In genomic region chrX:78958419-78959116, GRCh38 we compare ENCODE assay signal across 22 cellular contexts. TPM values are rescaled to one million over a fixed set of nuclear protein-coding genes. Genes with fewer than 3 reads are reported as not detected.
DNase-seq lines count a peak whose midpoint lies in the region; ATAC-seq and TF ChIP-seq lines count a peak whose summit lies in the region.
"Had no signal": no experiment of that assay in that cellular context is flagged by ENCODE, and none has a peak within 500 bp of the region (broad histone marks: within the 10 kb centered on the region; RNA-seq: fewer than 3 reads in every experiment).

No MANE protein-coding gene starts in this region.

- in situ Hi-C loops in brain microvascular endothelial cell (cut with HindIII; ENCODE audit: low pct_ligation_motif_present, low sequenced_read_pairs), result no loop called here

- DNase-seq in activated naive CD4-positive, alpha-beta T cell treated with anti-CD3 and anti-CD28 coated beads, Interleukin-2, amount 10 ng/mL, durations not matched to agents 7 days and 5 days, result no peak
- DNase-seq in activated naive CD4-positive, alpha-beta T cell treated with anti-CD3 and anti-CD28 coated beads, Interleukin-2, amount 50 U/mL, for 16 hours, result no peak
- DNase-seq in activated naive CD8-positive, alpha-beta T cell treated with anti-CD3 and anti-CD28 coated beads, Interleukin-2, amount 10 ng/mL, durations not matched to agents 7 days and 5 days, result no peak
- no peak for DNase-seq in spleen
- DNase-seq in SJCRH30, result no peak
- DNase-seq in brain microvascular endothelial cell, result no peak
- DNase-seq: activated CD4-positive, alpha-beta T cell treated with anti-CD3 and anti-CD28 coated beads for 1 hour; activated T-cell treated with anti-CD3 and anti-CD28 coated beads for 4 hours; cortex of kidney; heart left ventricle; NCI-H1417 treated with DMSO at 0.1 percent for 48 hours; NCI-H510A treated with DMSO at 0.1 percent for 48 hours; psoas muscle; stimulated activated CD4-positive, alpha-beta T cell treated with anti-CD3 and anti-CD28 coated beads, Interleukin-1b, Interleukin-23, amount 100 ng/mL, for 48 hours; stimulated activated naive CD4-positive, alpha-beta T cell treated with Interleukin-2 at 50 U/mL for 16 hours had no signal

- no peak for TF ChIP-seq CTCF in Loucy (conservative IDR thresholded peaks at IDR 0.05; ENCODE audit: low read length)
- no peak for TF ChIP-seq CTCF in spleen (IDR thresholded peaks at IDR 0.05 in 8 of 11, conservative IDR thresholded peaks at IDR 0.05 in 3 of 11)
- TF ChIP-seq CTCF in brain microvascular endothelial cell (IDR thresholded peaks at IDR 0.05; ENCODE audit: low read depth, low read length, missing control alignments), result no peak

- ATAC-seq in activated naive CD8-positive, alpha-beta T cell treated with anti-CD3 and anti-CD28 coated beads, Interleukin-2, amount 10 ng/mL, durations not matched to agents 7 days and 5 days (ENCODE audit: low read depth), result peak; percentile 45
- no peak for ATAC-seq in GM21515 (IDR thresholded peaks at IDR 0.05; ENCODE audit: unreplicated experiment)
- ATAC-seq: heart left ventricle, left lobe of liver, psoas muscle had no signal

- H3K4me1 ChIP-seq in Loucy (ENCODE audit: insufficient read depth, low read length, poor library complexity, severe bottlenecking) (peaks cover 26% of the 10 kb centered on the region), spleen (peaks cover 0 to 49% (median 4%) of the 10 kb centered on the region in 6 donors), SJCRH30 (no peaks in the 10 kb centered on the region)
- H3K4me1 ChIP-seq: breast epithelium, heart left ventricle, psoas muscle, tibial nerve had no signal

- peak overlapping the region; percentile 60 for H3K4me2 ChIP-seq in Loucy (ENCODE audit: low read depth, low read length, poor library complexity, severe bottlenecking)

- H3K36me3 ChIP-seq in Loucy (ENCODE audit: insufficient read depth, low read length), result no peaks in the 10 kb centered on the region; the same call in 1 of the 2 replicates
- H3K36me3 ChIP-seq in spleen, result peaks cover 0 to 36% (median 0%) of the 10 kb centered on the region in 6 donors
- no peaks in the 10 kb centered on the region for H3K36me3 ChIP-seq in SJCRH30
- H3K36me3 ChIP-seq in brain microvascular endothelial cell (replicated peaks), result no peaks in the 10 kb centered on the region
- H3K36me3 ChIP-seq: breast epithelium, heart left ventricle, tibial nerve had no signal

- no peaks in the 10 kb centered on the region for H3K9me2 ChIP-seq in Loucy (replicated peaks; ENCODE audit: low read depth, low read length)

- POLR2A ChIA-PET in activated naive CD8-positive, alpha-beta T cell treated with anti-CD3 and anti-CD28 coated beads, Interleukin-2, amount 10 ng/mL, durations not matched to agents 7 days and 5 days (lab: Charles Lee), result no interaction called here

- peak overlapping the region; percentile 78 for H2AFZ ChIP-seq in Loucy (ENCODE audit: low read length)

- no peak for TF ChIP-seq POLR2A in spleen (IDR thresholded peaks at IDR 0.05)

- CTCF ChIA-PET in activated naive CD4-positive, alpha-beta T cell treated with anti-CD3 and anti-CD28 coated beads, Interleukin-2, amount 10 ng/mL, durations not matched to agents 7 days and 5 days (lab: Charles Lee), result interaction anchor here (0.8 to 1.1 kb wide), 2 partner anchors 123 to 454 kb away, joined by 3 read pairs; no protein-coding TSS in a partner anchor

- WGBS in spleen, 5 donors, result 69 to 90% (median 76%) methylated on average over 2 of the region's 2 CpGs

- H3K4me3 Mint-ChIP-seq in activated naive CD4-positive, alpha-beta T cell treated with anti-CD3 and anti-CD28 coated beads, Interleukin-2, amount 10 ng/mL, durations not matched to agents 7 days and 5 days, result no peak overlapping the region
- no peak overlapping the region for H3K4me3 Mint-ChIP-seq in activated naive CD8-positive, alpha-beta T cell treated with anti-CD3 and anti-CD28 coated beads, Interleukin-2, amount 10 ng/mL, durations not matched to agents 7 days and 5 days
- H3K4me3 Mint-ChIP-seq: mesothelial cell of epicardium, neural crest cell had no signal

- no peaks in the 10 kb centered on the region for H3K27me3 Mint-ChIP-seq in activated naive CD4-positive, alpha-beta T cell treated with anti-CD3 and anti-CD28 coated beads, Interleukin-2, amount 10 ng/mL, durations not matched to agents 7 days and 5 days
- no peaks in the 10 kb centered on the region for H3K27me3 Mint-ChIP-seq in activated naive CD8-positive, alpha-beta T cell treated with anti-CD3 and anti-CD28 coated beads, Interleukin-2, amount 10 ng/mL, durations not matched to agents 7 days and 5 days

- H3K36me3 Mint-ChIP-seq in activated naive CD4-positive, alpha-beta T cell treated with anti-CD3 and anti-CD28 coated beads, Interleukin-2, amount 10 ng/mL, durations not matched to agents 7 days and 5 days, result peaks cover 79% of the 10 kb centered on the region
- peaks cover 75% of the 10 kb centered on the region for H3K36me3 Mint-ChIP-seq in activated naive CD8-positive, alpha-beta T cell treated with anti-CD3 and anti-CD28 coated beads, Interleukin-2, amount 10 ng/mL, durations not matched to agents 7 days and 5 days
- H3K36me3 Mint-ChIP-seq: mesothelial cell of epicardium had no signal

- H3K9me3 ChIP-seq in Loucy (ENCODE audit: insufficient read depth, low read depth, low read length), result no peaks in the 10 kb centered on the region; the same call in 1 of the 2 replicates
- no peaks in the 10 kb centered on the region for H3K9me3 ChIP-seq in spleen
- no peaks in the 10 kb centered on the region for H3K9me3 ChIP-seq in SJCRH30 (replicated peaks)
- H3K9me3 ChIP-seq: breast epithelium, heart left ventricle, psoas muscle, tibial nerve had no signal

- H3K27ac Mint-ChIP-seq in activated naive CD4-positive, alpha-beta T cell treated with anti-CD3 and anti-CD28 coated beads, Interleukin-2, amount 10 ng/mL, durations not matched to agents 7 days and 5 days, result peak overlapping the region; percentile 52
- H3K27ac Mint-ChIP-seq in activated naive CD8-positive, alpha-beta T cell treated with anti-CD3 and anti-CD28 coated beads, Interleukin-2, amount 10 ng/mL, durations not matched to agents 7 days and 5 days, result peak overlapping the region; percentile 49
- H3K27ac Mint-ChIP-seq: mesothelial cell of epicardium had no signal

- no peaks in the 10 kb centered on the region for H3K79me2 ChIP-seq in Loucy (ENCODE audit: insufficient read depth, low read length)

- peaks cover 63% of the 10 kb centered on the region for H3K4me1 Mint-ChIP-seq in activated naive CD4-positive, alpha-beta T cell treated with anti-CD3 and anti-CD28 coated beads, Interleukin-2, amount 10 ng/mL, durations not matched to agents 7 days and 5 days
- peaks cover 46% of the 10 kb centered on the region for H3K4me1 Mint-ChIP-seq in activated naive CD8-positive, alpha-beta T cell treated with anti-CD3 and anti-CD28 coated beads, Interleukin-2, amount 10 ng/mL, durations not matched to agents 7 days and 5 days
- H3K4me1 Mint-ChIP-seq: mesothelial cell of epicardium, neural crest cell had no signal

- no peaks in the 10 kb centered on the region for H4K20me1 ChIP-seq in Loucy (ENCODE audit: insufficient read depth, low read length, poor library complexity, severe bottlenecking)

- no peaks in the 10 kb centered on the region for H3K9me3 Mint-ChIP-seq in activated naive CD4-positive, alpha-beta T cell treated with anti-CD3 and anti-CD28 coated beads, Interleukin-2, amount 10 ng/mL, durations not matched to agents 7 days and 5 days
- H3K9me3 Mint-ChIP-seq in activated naive CD8-positive, alpha-beta T cell treated with anti-CD3 and anti-CD28 coated beads, Interleukin-2, amount 10 ng/mL, durations not matched to agents 7 days and 5 days, result peaks cover 10% of the 10 kb centered on the region

- peak overlapping the region; percentile 44 for H3K9ac ChIP-seq in Loucy (ENCODE audit: low read depth, low read length, poor library complexity, severe bottlenecking)

- no peaks in the 10 kb centered on the region for H3F3A ChIP-seq in Loucy (ENCODE audit: low read depth)

- no peaks in the 10 kb centered on the region for H3K27me3 ChIP-seq in Loucy (ENCODE audit: insufficient read depth, low read length, poor library complexity, severe bottlenecking)
- no peaks in the 10 kb centered on the region for H3K27me3 ChIP-seq in spleen (replicated peaks in 1 of 7)
- H3K27me3 ChIP-seq in SJCRH30, result no peaks in the 10 kb centered on the region
- no peaks in the 10 kb centered on the region for H3K27me3 ChIP-seq in brain microvascular endothelial cell (replicated peaks)
- H3K27me3 ChIP-seq: heart left ventricle, tibial nerve had no signal

- H3K27ac ChIP-seq in spleen, result peak overlapping the region in 5 of 8 donors; percentile 7 to 60 (median 46)
- H3K27ac ChIP-seq in SJCRH30, result no peak overlapping the region
- no peak overlapping the region for H3K27ac ChIP-seq in brain microvascular endothelial cell
- H3K27ac ChIP-seq: breast epithelium, heart left ventricle, psoas muscle, tibial nerve had no signal

- intact Hi-C loops in spleen (cut with DNase I; ENCODE audit: low total_unique reads), result no loop called here

- H3K4me3 ChIP-seq in Loucy (ENCODE audit: low read length, poor library complexity, severe bottlenecking) (peak overlapping the region; percentile 49), spleen (no peak overlapping the region), SJCRH30 (no peak overlapping the region), brain microvascular endothelial cell (ENCODE audit: low read depth, low read length) (no peak overlapping the region)
- H3K4me3 ChIP-seq: breast epithelium, heart left ventricle, psoas muscle, tibial nerve had no signal

RNA-seq across cellular contexts. Expression of gene P2RY10, which starts 13.4 kb away (rescaled TPM):
- total RNA-seq in activated naive CD8-positive, alpha-beta T cell treated with anti-CD3 and anti-CD28 coated beads, Interleukin-2, amount 10 ng/mL, durations not matched to agents 7 days and 5 days, result 10 to 100 TPM; 76.0 to 77.4 TPM
- total RNA-seq in spleen, result 10 to 100 TPM; 28.8 to 41.4 (median 30.5) TPM
- 10 to 100 TPM; 12.0 to 14.0 (median 13.1) TPM for polyA plus RNA-seq in spleen
- 0.12 and 0.18 TPM in 2 replicates for total RNA-seq in SJCRH30 (2014; rRNA removed; shearing (Covaris generic))
- total RNA-seq: left lobe of liver, mesothelial cell of epicardium, neural crest cell had no signal

Comparison
In these comparisons a context has a peak if more than half of its experiments do, and no peak if none do; other contexts are left out.
1. H3K27ac ChIP-seq: peak in spleen (5 of 8); none in SJCRH30 (single experiment) and brain microvascular endothelial cell (single experiment).
2. RNA of gene P2RY10, which starts 13.4 kb away (total RNA-seq): 76.0 to 77.4 TPM in activated naive CD8-positive, alpha-beta T cell treated with anti-CD3 and anti-CD28 coated beads, Interleukin-2, amount 10 ng/mL, durations not matched to agents 7 days and 5 days and 28.8 to 41.4 TPM in spleen; 0.12 to 0.18 TPM in SJCRH30; every median in the first group is over 10 times any median in the second.